In genomic region chr7:79434867-79435266, GRCh38 we compare ENCODE assay signal across 1 cellular context.
A peak's percentile ranks its signal among the peaks of the same experiment; 100 is the strongest.
TF ChIP-seq lines count a peak whose summit lies in the region.

No MANE protein-coding gene starts in this region.

TF ChIP-seq in HepG2, 621 proteins besides CTCF, POLR2A, EP300 and RAD21 (continued from another document and continues in another):
- TF ChIP-seq, protein P1, sequence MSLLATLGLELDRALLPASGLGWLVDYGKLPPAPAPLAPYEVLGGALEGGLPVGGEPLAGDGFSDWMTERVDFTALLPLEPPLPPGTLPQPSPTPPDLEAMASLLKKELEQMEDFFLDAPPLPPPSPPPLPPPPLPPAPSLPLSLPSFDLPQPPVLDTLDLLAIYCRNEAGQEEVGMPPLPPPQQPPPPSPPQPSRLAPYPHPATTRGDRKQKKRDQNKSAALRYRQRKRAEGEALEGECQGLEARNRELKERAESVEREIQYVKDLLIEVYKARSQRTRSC (CRISPR knock-in tag; IDR thresholded peaks at IDR 0.05; ENCODE audit: low read depth), result no peak
- no peak for TF ChIP-seq JUND (CRISPR knock-in tag; IDR thresholded peaks at IDR 0.05)
- no peak for TF ChIP-seq ZNF780A (CRISPR knock-in tag; IDR thresholded peaks at IDR 0.05)
- no peak for TF ChIP-seq ZSCAN31 (CRISPR knock-in tag; IDR thresholded peaks at IDR 0.05; ENCODE audit: low read depth)
- TF ChIP-seq MXD4 (CRISPR knock-in tag; IDR thresholded peaks at IDR 0.05), result no peak
- no peak for TF ChIP-seq SKI (IDR thresholded peaks at IDR 0.05; ENCODE audit: partially characterized antibody)
- no peak for TF ChIP-seq FOXA1 (IDR thresholded peaks at IDR 0.05)
- peak; percentile 49 for TF ChIP-seq FOXA1 (CRISPR knock-in tag; IDR thresholded peaks at IDR 0.05)
- peak; percentile 31; the same call in 1 of the 2 replicates for TF ChIP-seq BCL6 (CRISPR knock-in tag; IDR thresholded peaks at IDR 0.05)
- TF ChIP-seq TMF1 (CRISPR knock-in tag; IDR thresholded peaks at IDR 0.05; ENCODE audit: low read depth), result no peak
- TF ChIP-seq ZSCAN29 (CRISPR knock-in tag; conservative IDR thresholded peaks at IDR 0.05), result no peak
- TF ChIP-seq ZNF740 (CRISPR knock-in tag; IDR thresholded peaks at IDR 0.05), result no peak
- TF ChIP-seq ATF6 (CRISPR knock-in tag; conservative IDR thresholded peaks at IDR 0.05), result no peak
- no peak for TF ChIP-seq ZNF597 (CRISPR knock-in tag; IDR thresholded peaks at IDR 0.05)
- TF ChIP-seq NR2F6 (IDR thresholded peaks at IDR 0.05), result no peak
- TF ChIP-seq NR2F6 (CRISPR knock-in tag; IDR thresholded peaks at IDR 0.05), result 0 out of 2 replicates have a peak, but pooled peaks have one; percentile 9
- no peak for TF ChIP-seq SIX1 (CRISPR knock-in tag; IDR thresholded peaks at IDR 0.05; ENCODE audit: borderline replicate concordance)
- TF ChIP-seq, protein P2, sequence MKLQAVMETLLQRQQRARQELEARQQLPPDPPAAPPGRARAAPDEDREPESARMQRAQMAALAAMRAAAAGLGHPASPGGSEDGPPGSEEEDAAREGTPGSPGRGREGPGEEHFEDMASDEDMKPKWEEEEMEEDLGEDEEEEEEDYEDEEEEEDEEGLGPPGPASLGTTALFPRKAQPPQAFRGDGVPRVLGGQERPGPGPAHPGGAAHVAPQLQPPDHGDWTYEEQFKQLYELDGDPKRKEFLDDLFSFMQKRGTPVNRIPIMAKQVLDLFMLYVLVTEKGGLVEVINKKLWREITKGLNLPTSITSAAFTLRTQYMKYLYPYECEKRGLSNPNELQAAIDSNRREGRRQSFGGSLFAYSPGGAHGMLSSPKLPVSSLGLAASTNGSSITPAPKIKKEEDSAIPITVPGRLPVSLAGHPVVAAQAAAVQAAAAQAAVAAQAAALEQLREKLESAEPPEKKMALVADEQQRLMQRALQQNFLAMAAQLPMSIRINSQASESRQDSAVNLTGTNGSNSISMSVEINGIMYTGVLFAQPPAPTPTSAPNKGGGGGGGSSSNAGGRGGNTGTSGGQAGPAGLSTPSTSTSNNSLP (IDR thresholded peaks at IDR 0.05; ENCODE audit: low read depth, low read length), result peak; percentile 44; the same call in 1 of the 2 replicates
- no peak for TF ChIP-seq MNT (IDR thresholded peaks at IDR 0.05)
- TF ChIP-seq, protein P3, sequence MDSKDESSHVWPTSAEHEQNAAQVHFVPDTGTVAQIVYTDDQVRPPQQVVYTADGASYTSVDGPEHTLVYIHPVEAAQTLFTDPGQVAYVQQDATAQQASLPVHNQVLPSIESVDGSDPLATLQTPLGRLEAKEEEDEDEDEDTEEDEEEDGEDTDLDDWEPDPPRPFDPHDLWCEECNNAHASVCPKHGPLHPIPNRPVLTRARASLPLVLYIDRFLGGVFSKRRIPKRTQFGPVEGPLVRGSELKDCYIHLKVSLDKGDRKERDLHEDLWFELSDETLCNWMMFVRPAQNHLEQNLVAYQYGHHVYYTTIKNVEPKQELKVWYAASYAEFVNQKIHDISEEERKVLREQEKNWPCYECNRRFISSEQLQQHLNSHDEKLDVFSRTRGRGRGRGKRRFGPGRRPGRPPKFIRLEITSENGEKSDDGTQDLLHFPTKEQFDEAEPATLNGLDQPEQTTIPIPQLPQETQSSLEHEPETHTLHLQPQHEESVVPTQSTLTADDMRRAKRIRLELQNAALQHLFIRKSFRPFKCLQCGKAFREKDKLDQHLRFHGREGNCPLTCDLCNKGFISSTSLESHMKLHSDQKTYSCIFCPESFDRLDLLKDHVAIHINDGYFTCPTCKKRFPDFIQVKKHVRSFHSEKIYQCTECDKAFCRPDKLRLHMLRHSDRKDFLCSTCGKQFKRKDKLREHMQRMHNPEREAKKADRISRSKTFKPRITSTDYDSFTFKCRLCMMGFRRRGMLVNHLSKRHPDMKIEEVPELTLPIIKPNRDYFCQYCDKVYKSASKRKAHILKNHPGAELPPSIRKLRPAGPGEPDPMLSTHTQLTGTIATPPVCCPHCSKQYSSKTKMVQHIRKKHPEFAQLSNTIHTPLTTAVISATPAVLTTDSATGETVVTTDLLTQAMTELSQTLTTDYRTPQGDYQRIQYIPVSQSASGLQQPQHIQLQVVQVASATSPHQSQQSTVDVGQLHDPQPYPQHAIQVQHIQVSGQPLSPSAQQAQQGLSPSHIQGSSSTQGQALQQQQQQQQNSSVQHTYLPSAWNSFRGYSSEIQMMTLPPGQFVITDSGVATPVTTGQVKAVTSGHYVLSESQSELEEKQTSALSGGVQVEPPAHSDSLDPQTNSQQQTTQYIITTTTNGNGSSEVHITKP (CRISPR knock-in tag; IDR thresholded peaks at IDR 0.05; ENCODE audit: low read depth), result no peak
- 0 out of 2 replicates have a peak, but pooled peaks have one; percentile 23 for TF ChIP-seq TARDBP (CRISPR knock-in tag; IDR thresholded peaks at IDR 0.05)
- TF ChIP-seq SALL1 (CRISPR knock-in tag; IDR thresholded peaks at IDR 0.05), result peak; percentile 41; the same call in 1 of the 2 replicates
- TF ChIP-seq PHF5A (CRISPR knock-in tag; IDR thresholded peaks at IDR 0.05; ENCODE audit: low read depth, unreplicated experiment), result no peak
- peak; percentile 80 for TF ChIP-seq ELF3 (CRISPR knock-in tag; IDR thresholded peaks at IDR 0.05)
- TF ChIP-seq PHB2 (IDR thresholded peaks at IDR 0.05; ENCODE audit: partially characterized antibody), result no peak
- TF ChIP-seq FOXO1 (CRISPR knock-in tag; IDR thresholded peaks at IDR 0.05), result peak; percentile 24; the same call in 1 of the 2 replicates
- TF ChIP-seq WIZ (CRISPR knock-in tag; IDR thresholded peaks at IDR 0.05), result no peak
- 0 out of 2 replicates have a peak, but pooled peaks have one; percentile 42 for TF ChIP-seq ZMYM4 (CRISPR knock-in tag; IDR thresholded peaks at IDR 0.05)
- TF ChIP-seq, protein P4, sequence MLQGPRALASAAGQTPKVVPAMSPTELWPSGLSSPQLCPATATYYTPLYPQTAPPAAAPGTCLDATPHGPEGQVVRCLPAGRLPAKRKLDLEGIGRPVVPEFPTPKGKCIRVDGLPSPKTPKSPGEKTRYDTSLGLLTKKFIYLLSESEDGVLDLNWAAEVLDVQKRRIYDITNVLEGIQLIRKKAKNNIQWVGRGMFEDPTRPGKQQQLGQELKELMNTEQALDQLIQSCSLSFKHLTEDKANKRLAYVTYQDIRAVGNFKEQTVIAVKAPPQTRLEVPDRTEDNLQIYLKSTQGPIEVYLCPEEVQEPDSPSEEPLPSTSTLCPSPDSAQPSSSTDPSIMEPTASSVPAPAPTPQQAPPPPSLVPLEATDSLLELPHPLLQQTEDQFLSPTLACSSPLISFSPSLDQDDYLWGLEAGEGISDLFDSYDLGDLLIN (CRISPR knock-in tag; IDR thresholded peaks at IDR 0.05; ENCODE audit: borderline replicate concordance), result no peak
- TF ChIP-seq, protein P5, sequence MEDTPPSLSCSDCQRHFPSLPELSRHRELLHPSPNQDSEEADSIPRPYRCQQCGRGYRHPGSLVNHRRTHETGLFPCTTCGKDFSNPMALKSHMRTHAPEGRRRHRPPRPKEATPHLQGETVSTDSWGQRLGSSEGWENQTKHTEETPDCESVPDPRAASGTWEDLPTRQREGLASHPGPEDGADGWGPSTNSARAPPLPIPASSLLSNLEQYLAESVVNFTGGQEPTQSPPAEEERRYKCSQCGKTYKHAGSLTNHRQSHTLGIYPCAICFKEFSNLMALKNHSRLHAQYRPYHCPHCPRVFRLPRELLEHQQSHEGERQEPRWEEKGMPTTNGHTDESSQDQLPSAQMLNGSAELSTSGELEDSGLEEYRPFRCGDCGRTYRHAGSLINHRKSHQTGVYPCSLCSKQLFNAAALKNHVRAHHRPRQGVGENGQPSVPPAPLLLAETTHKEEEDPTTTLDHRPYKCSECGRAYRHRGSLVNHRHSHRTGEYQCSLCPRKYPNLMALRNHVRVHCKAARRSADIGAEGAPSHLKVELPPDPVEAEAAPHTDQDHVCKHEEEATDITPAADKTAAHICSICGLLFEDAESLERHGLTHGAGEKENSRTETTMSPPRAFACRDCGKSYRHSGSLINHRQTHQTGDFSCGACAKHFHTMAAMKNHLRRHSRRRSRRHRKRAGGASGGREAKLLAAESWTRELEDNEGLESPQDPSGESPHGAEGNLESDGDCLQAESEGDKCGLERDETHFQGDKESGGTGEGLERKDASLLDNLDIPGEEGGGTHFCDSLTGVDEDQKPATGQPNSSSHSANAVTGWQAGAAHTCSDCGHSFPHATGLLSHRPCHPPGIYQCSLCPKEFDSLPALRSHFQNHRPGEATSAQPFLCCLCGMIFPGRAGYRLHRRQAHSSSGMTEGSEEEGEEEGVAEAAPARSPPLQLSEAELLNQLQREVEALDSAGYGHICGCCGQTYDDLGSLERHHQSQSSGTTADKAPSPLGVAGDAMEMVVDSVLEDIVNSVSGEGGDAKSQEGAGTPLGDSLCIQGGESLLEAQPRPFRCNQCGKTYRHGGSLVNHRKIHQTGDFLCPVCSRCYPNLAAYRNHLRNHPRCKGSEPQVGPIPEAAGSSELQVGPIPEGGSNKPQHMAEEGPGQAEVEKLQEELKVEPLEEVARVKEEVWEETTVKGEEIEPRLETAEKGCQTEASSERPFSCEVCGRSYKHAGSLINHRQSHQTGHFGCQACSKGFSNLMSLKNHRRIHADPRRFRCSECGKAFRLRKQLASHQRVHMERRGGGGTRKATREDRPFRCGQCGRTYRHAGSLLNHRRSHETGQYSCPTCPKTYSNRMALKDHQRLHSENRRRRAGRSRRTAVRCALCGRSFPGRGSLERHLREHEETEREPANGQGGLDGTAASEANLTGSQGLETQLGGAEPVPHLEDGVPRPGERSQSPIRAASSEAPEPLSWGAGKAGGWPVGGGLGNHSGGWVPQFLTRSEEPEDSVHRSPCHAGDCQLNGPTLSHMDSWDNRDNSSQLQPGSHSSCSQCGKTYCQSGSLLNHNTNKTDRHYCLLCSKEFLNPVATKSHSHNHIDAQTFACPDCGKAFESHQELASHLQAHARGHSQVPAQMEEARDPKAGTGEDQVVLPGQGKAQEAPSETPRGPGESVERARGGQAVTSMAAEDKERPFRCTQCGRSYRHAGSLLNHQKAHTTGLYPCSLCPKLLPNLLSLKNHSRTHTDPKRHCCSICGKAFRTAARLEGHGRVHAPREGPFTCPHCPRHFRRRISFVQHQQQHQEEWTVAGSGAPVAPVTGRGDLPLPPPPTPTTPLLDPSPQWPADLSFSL (CRISPR knock-in tag; IDR thresholded peaks at IDR 0.05), result no peak
- TF ChIP-seq ZNF569 (CRISPR knock-in tag; IDR thresholded peaks at IDR 0.05; ENCODE audit: borderline replicate concordance), result no peak
- TF ChIP-seq FOXA3 (CRISPR knock-in tag; IDR thresholded peaks at IDR 0.05), result peak; percentile 43; the same call in 1 of the 2 replicates
- no peak for TF ChIP-seq RFX1 (IDR thresholded peaks at IDR 0.05)
- TF ChIP-seq, protein P6, sequence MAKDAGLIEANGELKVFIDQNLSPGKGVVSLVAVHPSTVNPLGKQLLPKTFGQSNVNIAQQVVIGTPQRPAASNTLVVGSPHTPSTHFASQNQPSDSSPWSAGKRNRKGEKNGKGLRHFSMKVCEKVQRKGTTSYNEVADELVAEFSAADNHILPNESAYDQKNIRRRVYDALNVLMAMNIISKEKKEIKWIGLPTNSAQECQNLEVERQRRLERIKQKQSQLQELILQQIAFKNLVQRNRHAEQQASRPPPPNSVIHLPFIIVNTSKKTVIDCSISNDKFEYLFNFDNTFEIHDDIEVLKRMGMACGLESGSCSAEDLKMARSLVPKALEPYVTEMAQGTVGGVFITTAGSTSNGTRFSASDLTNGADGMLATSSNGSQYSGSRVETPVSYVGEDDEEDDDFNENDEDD (CRISPR knock-in tag; IDR thresholded peaks at IDR 0.05; ENCODE audit: borderline replicate concordance), result no peak
- TF ChIP-seq HMG20B (CRISPR knock-in tag; conservative IDR thresholded peaks at IDR 0.05), result no peak
- no peak for TF ChIP-seq EED (CRISPR knock-in tag; IDR thresholded peaks at IDR 0.05)
